ENCODE assay signal across 8 cellular contexts in genomic region chr7:37921340-37921805, GRCh38. TPM values are rescaled to one million over a fixed set of nuclear protein-coding genes. Genes with fewer than 3 reads are reported as not detected.
DNase-seq lines count a peak whose midpoint lies in the region; ATAC-seq, FAIRE-seq and TF ChIP-seq lines count a peak whose summit lies in the region.

No MANE protein-coding gene starts in this region.

- peak overlapping the region; percentile 93 for H3K4me2 ChIP-seq in astrocyte (ENCODE audit: low read length)

- H3K27ac Mint-ChIP-seq in MCF 10A (ENCODE audit: low read depth, unreplicated experiment), result no peak overlapping the region
- H3K27ac Mint-ChIP-seq in astrocyte (ENCODE audit: unreplicated experiment), result peak overlapping the region; percentile 44

- H3K9me3 Mint-ChIP-seq in MCF 10A (ENCODE audit: unreplicated experiment) (peaks cover 7% of the 10 kb centered on the region), astrocyte (ENCODE audit: unreplicated experiment) (peaks cover 6% of the 10 kb centered on the region)

- FAIRE-seq in astrocyte (lab: Jason Lieb, UNC), result no peak
- no peak for FAIRE-seq in GM12892 (lab: Jason Lieb, UNC)

- peak overlapping the region; percentile 84 for H2AFZ ChIP-seq in astrocyte (ENCODE audit: low read depth, low read length)

- no peaks in the 10 kb centered on the region for H3K4me1 Mint-ChIP-seq in MCF 10A (ENCODE audit: insufficient read depth, unreplicated experiment)
- peaks cover 4% of the 10 kb centered on the region for H3K4me1 Mint-ChIP-seq in astrocyte (ENCODE audit: low read depth, unreplicated experiment)

- peak overlapping the region; percentile 66 to 70 (median 70) for H3K4me3 ChIP-seq in breast epithelium
- peak overlapping the region; percentile 66 for H3K4me3 ChIP-seq in astrocyte (ENCODE audit: insufficient read depth, low read depth, low read length)
- peak overlapping the region; percentile 86 for H3K4me3 ChIP-seq in iPS-20b (ENCODE audit: low read length)
- H3K4me3 ChIP-seq in spleen, result peak overlapping the region; percentile 47 to 85 (median 58)

- peaks cover 24% of the 10 kb centered on the region for H3K79me2 ChIP-seq in astrocyte (ENCODE audit: insufficient read depth, low read length)

- CTCF ChIA-PET in MCF 10A (lab: Yijun Ruan, JAX), result interaction anchor here (0.6 to 0.8 kb wide), 3 partner anchors 150 to 682 kb away, joined by 3 read pairs; no protein-coding TSS in a partner anchor

- H3K27ac ChIP-seq in breast epithelium (peak overlapping the region; percentile 56 to 85), astrocyte (ENCODE audit: low read depth, low read length) (peak overlapping the region; percentile 61), iPS-20b (ENCODE audit: low read length) (no peak overlapping the region), spleen (peak overlapping the region; percentile 63 to 86 (median 82))

- no peak for TF ChIP-seq POLR2A in breast epithelium (IDR thresholded peaks at IDR 0.05)
- TF ChIP-seq POLR2A in spleen (IDR thresholded peaks at IDR 0.05), result no peak
- no peak for TF ChIP-seq POLR2A in GM12892 (IDR thresholded peaks at IDR 0.05; ENCODE audit: low read depth, low read length)

- peak; percentile 57 for ATAC-seq in HG02798 (IDR thresholded peaks at IDR 0.05; ENCODE audit: poor library complexity, unreplicated experiment)

- no TSS peak for BruUV-seq in MCF 10A (replicated peaks; lab: Mats Ljungman, UMichigan)

- no peak overlapping the region for H3K4me3 Mint-ChIP-seq in MCF 10A (ENCODE audit: unreplicated experiment)
- peak overlapping the region; percentile 91 for H3K4me3 Mint-ChIP-seq in astrocyte (ENCODE audit: unreplicated experiment)

- no peaks in the 10 kb centered on the region for H3K36me3 Mint-ChIP-seq in MCF 10A (ENCODE audit: insufficient read depth, unreplicated experiment)
- H3K36me3 Mint-ChIP-seq in astrocyte (ENCODE audit: low read depth, unreplicated experiment), result peaks cover 2% of the 10 kb centered on the region

- no peaks in the 10 kb centered on the region for H4K20me1 ChIP-seq in astrocyte (ENCODE audit: insufficient read depth, low read length)

- H3K9me3 ChIP-seq in breast epithelium (peaks cover 0 to 7% of the 10 kb centered on the region in 2 donors), astrocyte (ENCODE audit: insufficient read depth, low read depth, low read length) (no peaks in the 10 kb centered on the region), iPS-20b (ENCODE audit: insufficient read depth, low read depth, low read length) (peaks cover 9% of the 10 kb centered on the region; the same call in 1 of the 2 replicates), spleen (peaks cover 7 to 24% (median 15%) of the 10 kb centered on the region in 8 donors)

- no peaks in the 10 kb centered on the region for H3K36me3 ChIP-seq in breast epithelium
- H3K36me3 ChIP-seq in astrocyte (ENCODE audit: insufficient read depth, low read length), result no peaks in the 10 kb centered on the region
- H3K36me3 ChIP-seq in iPS-20b (ENCODE audit: insufficient read depth, low read depth, low read length), result no peaks in the 10 kb centered on the region
- no peaks in the 10 kb centered on the region for H3K36me3 ChIP-seq in spleen

- POLR2A ChIA-PET in MCF 10A (lab: Yijun Ruan, JAX), result no interaction called here

- TF ChIP-seq CTCF in breast epithelium (IDR thresholded peaks at IDR 0.05) (no peak), MCF 10A (IDR thresholded peaks at IDR 0.05; ENCODE audit: unreplicated experiment) (no peak), astrocyte (IDR thresholded peaks at IDR 0.05; ENCODE audit: insufficient read depth, low read depth, low read length) (no peak), spleen (IDR thresholded peaks at IDR 0.05 in 8 of 11, conservative IDR thresholded peaks at IDR 0.05 in 3 of 11) (no peak)

- DNase-seq in breast epithelium (ENCODE audit: low spot score in 2 of 2), result no peak
- DNase-seq in MCF 10A (ENCODE audit: unreplicated experiment), result no peak
- DNase-seq in NCI-H345 treated with DMSO at 0.1 percent for 48 hours (lab: John Stamatoyannopoulos, UW; ENCODE audit: unreplicated experiment), result peak; percentile 35
- DNase-seq in astrocyte (ENCODE audit: low read depth), result peak; percentile 38
- no peak for DNase-seq in spleen
- no peak for DNase-seq in GM12892 (ENCODE audit: insufficient read length)

- H3K27me3 Mint-ChIP-seq in MCF 10A (ENCODE audit: insufficient read depth, unreplicated experiment) (peaks cover 40% of the 10 kb centered on the region), astrocyte (ENCODE audit: low read depth, unreplicated experiment) (peaks cover 27% of the 10 kb centered on the region)

- WGBS in spleen, 5 donors, result 0 to 3% (median 2%) methylated on average over 9 to 17 of the region's 17 CpGs

- intact Hi-C loops in breast epithelium (cut with DNase I; ENCODE audit: low total_unique reads) (no loop called here), MCF 10A (cut with micrococcal nuclease) (no loop called here), spleen (cut with DNase I; ENCODE audit: low total_unique reads) (no loop called here)

- H3K27me3 ChIP-seq in breast epithelium (peaks cover 0 to 2% of the 10 kb centered on the region in 2 donors), astrocyte (ENCODE audit: insufficient read depth, low read length) (peaks cover 17% of the 10 kb centered on the region), iPS-20b (ENCODE audit: insufficient read depth, low read length) (peaks cover 52% of the 10 kb centered on the region), spleen (replicated peaks in 1 of 7) (peaks cover 0 to 69% (median 17%) of the 10 kb centered on the region in 7 donors)

- H3K4me1 ChIP-seq in breast epithelium, result no peaks in the 10 kb centered on the region
- H3K4me1 ChIP-seq in astrocyte (ENCODE audit: insufficient read depth, low read length), result peaks cover 15% of the 10 kb centered on the region
- H3K4me1 ChIP-seq in iPS-20b (ENCODE audit: insufficient read depth, low read length), result no peaks in the 10 kb centered on the region; the same call in 1 of the 2 replicates
- H3K4me1 ChIP-seq in spleen, result peaks cover 6 to 34% (median 32%) of the 10 kb centered on the region in 6 donors

- H3K9ac ChIP-seq in astrocyte (ENCODE audit: low read length), result peak overlapping the region; percentile 84
- H3K9ac ChIP-seq in iPS-20b (ENCODE audit: low read depth, low read length), result peak overlapping the region; percentile 79; the same call in 1 of the 2 replicates

RNA-seq across cellular contexts. Expression of gene EPDR1, which starts 0.9 kb away (rescaled TPM):
- total RNA-seq in breast epithelium, result 10 to 100 TPM in 2 of 3 donors, 1 to 10 TPM in 1; 8.2 to 37.8 (median 13.1) TPM
- total RNA-seq in MCF 10A (2022), result not detected in 2 replicates
- total RNA-seq in astrocyte, result 20.6 and 23.6 TPM in 2 replicates
- 10 to 100 TPM in 6 of 7 donors, 1 to 10 TPM in 1; 7.5 to 51.5 (median 18.6) TPM for total RNA-seq in spleen
- polyA plus RNA-seq in spleen, result 1 to 10 TPM; 2.3 to 5.5 (median 3.7) TPM
- 3.0 TPM for polyA plus RNA-seq in GM12892 (2012; ENCODE audit: missing spikeins)

RNA-seq across cellular contexts. Expression of gene SFRP4, which starts 4.8 kb away (rescaled TPM):
- 10 to 100 TPM; 13.3 to 27.2 (median 23.7) TPM for total RNA-seq in breast epithelium
- total RNA-seq in MCF 10A (2022), result not detected in 2 replicates
- 0.19 and 0.39 TPM in 2 replicates for total RNA-seq in astrocyte
- total RNA-seq in spleen, result 100 to 1,000 TPM in 1 of 7 donors, 10 to 100 TPM in 3, 1 to 10 TPM in 3; 3.0 to 100 (median 29.3) TPM
- 10 to 100 TPM in 1 of 3 donors, 1 to 10 TPM in 1, under 1 TPM in 1; 0.91 to 10.4 (median 2.0) TPM for polyA plus RNA-seq in spleen
- polyA plus RNA-seq in GM12892 (2012; ENCODE audit: missing spikeins), result not detected

Comparison
In these comparisons a context has a peak if more than half of its experiments do, and no peak if none do; other contexts are left out.
1. DNase-seq: peak in NCI-H345 treated with DMSO at 0.1 percent for 48 hours (single experiment) and astrocyte (single experiment); none in breast epithelium (0 of 2), MCF 10A (single experiment), spleen (single experiment) and GM12892 (single experiment).
2. Peak in every context shown above with its lines, with median percentiles within 50 percentile points of each other: H3K4me3 ChIP-seq.